In the genomic region with DNA sequence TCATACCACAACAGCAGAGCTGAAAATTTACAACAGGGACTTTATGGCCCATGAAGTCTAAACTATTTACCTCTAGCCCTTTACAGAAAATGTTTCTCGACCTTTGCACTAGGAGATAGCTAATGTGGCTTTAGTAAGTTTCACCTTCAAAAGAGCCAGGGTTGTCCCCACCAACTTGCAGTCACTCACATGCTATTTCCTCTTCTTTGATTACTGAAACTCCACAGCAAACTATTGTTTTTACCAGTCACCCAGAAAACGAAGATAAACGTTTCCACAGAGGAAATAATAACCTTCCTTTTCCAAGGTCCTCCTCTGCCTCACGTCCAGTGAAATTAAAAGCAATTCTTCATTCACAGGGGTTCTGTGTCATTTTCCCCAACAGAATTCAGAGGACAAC, we compare ENCODE assay signal across 10 cellular contexts. TPM values are rescaled to one million over a fixed set of nuclear protein-coding genes. Genes with fewer than 3 reads are reported as not detected.
A peak's percentile ranks its signal among the peaks of the same experiment; 100 is the strongest.
DNase-seq lines count a peak whose midpoint lies in the region; ATAC-seq, FAIRE-seq and TF ChIP-seq lines count a peak whose summit lies in the region.
"Had no signal": no experiment of that assay in that cellular context is flagged by ENCODE, and none has a peak within 500 bp of the region (broad histone marks: within the 10 kb centered on the region; RNA-seq: fewer than 3 reads in every experiment).

No MANE protein-coding gene starts in this region.

- H3K27ac ChIP-seq in HUES6 (ENCODE audit: low read depth, low read length) (0 out of 2 replicates have a peak overlapping the region, but pooled peaks have one; percentile 10), parathyroid adenoma (peak overlapping the region; percentile 5), uterus (peak overlapping the region in 1 of 2 donors; percentile 69)
- H3K27ac ChIP-seq: VCaP had no signal

- H2AFZ ChIP-seq in parathyroid adenoma, result no peak overlapping the region

- no peaks in the 10 kb centered on the region for H3K9me3 ChIP-seq in HUES6 (ENCODE audit: control insufficient read depth, insufficient read depth, low read depth, low read length)
- H3K9me3 ChIP-seq in parathyroid adenoma (ENCODE audit: control insufficient read depth, low read length), result no peaks in the 10 kb centered on the region
- no peaks in the 10 kb centered on the region for H3K9me3 ChIP-seq in uterus
- no peaks in the 10 kb centered on the region for H3K9me3 ChIP-seq in BE2C

- peaks cover 29% of the 10 kb centered on the region for H3K79me2 ChIP-seq in parathyroid adenoma

- H3K9ac ChIP-seq in HUES6 (ENCODE audit: low read length), result no peak overlapping the region
- H3K9ac ChIP-seq in parathyroid adenoma, result no peak overlapping the region

- no peaks in the 10 kb centered on the region for H3K36me3 ChIP-seq in HUES6 (ENCODE audit: control insufficient read depth, insufficient read depth, low read length)
- no peaks in the 10 kb centered on the region for H3K36me3 ChIP-seq in parathyroid adenoma (ENCODE audit: control insufficient read depth, insufficient read depth, low read length)
- H3K36me3 ChIP-seq in uterus, result no peaks in the 10 kb centered on the region
- no peaks in the 10 kb centered on the region for H3K36me3 ChIP-seq in BE2C

- no peak for FAIRE-seq in GM12891 (lab: Jason Lieb, UNC)

- TF ChIP-seq POLR2A in uterus (IDR thresholded peaks at IDR 0.05) (no peak), GM12891 (IDR thresholded peaks at IDR 0.05; ENCODE audit: low read depth, low read length) (no peak)

- H3K4me1 ChIP-seq in HUES6 (ENCODE audit: control insufficient read depth, insufficient read depth, low read length), result peaks cover 22% of the 10 kb centered on the region
- no peaks in the 10 kb centered on the region for H3K4me1 ChIP-seq in parathyroid adenoma
- H3K4me1 ChIP-seq in uterus, result peaks cover 4 to 7% of the 10 kb centered on the region in 2 donors
- no peaks in the 10 kb centered on the region for H3K4me1 ChIP-seq in BE2C

- no peak overlapping the region for H3K4me2 ChIP-seq in parathyroid adenoma (ENCODE audit: low read length)

- DNase-seq in uterus, result no peak
- DNase-seq in GM12891 (ENCODE audit: insufficient read length, low spot score), result no peak
- DNase-seq in NCI-H128 (lab: John Stamatoyannopoulos, UW; ENCODE audit: unreplicated experiment), result no peak
- DNase-seq in BE2C, result no peak
- DNase-seq: NCI-H1694 treated with DMSO at 0.1 percent for 48 hours had no signal

- peak; percentile 90 for ATAC-seq in GM19023 (IDR thresholded peaks at IDR 0.05; ENCODE audit: unreplicated experiment)
- peak; percentile 83 for ATAC-seq in HG02610 (IDR thresholded peaks at IDR 0.05; ENCODE audit: unreplicated experiment)

- H3K4me3 ChIP-seq in HUES6 (ENCODE audit: low read depth, low read length), result no peak overlapping the region
- H3K4me3 ChIP-seq in parathyroid adenoma (ENCODE audit: low read depth, low read length), result no peak overlapping the region
- no peak overlapping the region for H3K4me3 ChIP-seq in uterus
- no peak overlapping the region for H3K4me3 ChIP-seq in BE2C (ENCODE audit: low read depth, low read length)

- H3K27me3 ChIP-seq in HUES6 (ENCODE audit: control insufficient read depth, insufficient read depth, low read length) (no peaks in the 10 kb centered on the region), parathyroid adenoma (ENCODE audit: control insufficient read depth, insufficient read depth, low read length) (no peaks in the 10 kb centered on the region), uterus (no peaks in the 10 kb centered on the region), BE2C (no peaks in the 10 kb centered on the region)

- no peak for TF ChIP-seq CTCF in parathyroid adenoma (IDR thresholded peaks at IDR 0.05)
- TF ChIP-seq CTCF in uterus (IDR thresholded peaks at IDR 0.05), result no peak
- TF ChIP-seq CTCF in BE2C (IDR thresholded peaks at IDR 0.05; ENCODE audit: low read depth, low read length), result no peak

- intact Hi-C loops in uterus (cut with DNase I; ENCODE audit: low total_unique reads), result no loop called here

TF ChIP-seq in GM12891, 5 proteins besides CTCF, POLR2A, EP300 and RAD21:
- TF ChIP-seq TAF1 (IDR thresholded peaks at IDR 0.05; ENCODE audit: low read depth, low read length), result no peak
- TF ChIP-seq POU2F2 (IDR thresholded peaks at IDR 0.05; ENCODE audit: low read depth, low read length), result no peak
- TF ChIP-seq SPI1 (IDR thresholded peaks at IDR 0.05; ENCODE audit: low read depth, low read length), result no peak
- no peak for TF ChIP-seq PAX5 (IDR thresholded peaks at IDR 0.05; ENCODE audit: insufficient read depth, low read length, severe bottlenecking)
- no peak for TF ChIP-seq POLR2AphosphoS5 (IDR thresholded peaks at IDR 0.05; ENCODE audit: low read depth, low read length)

RNA-seq across cellular contexts. Expression of gene WWTR1, which starts 48.2 kb away (rescaled TPM):
- total RNA-seq in uterus, result 100 to 1,000 TPM; 103 to 148 (median 116) TPM
- 0.12 TPM for polyA plus RNA-seq in GM12891 (2012; ENCODE audit: low read depth, missing spikeins)
- 1.7 TPM for polyA plus RNA-seq in BE2C (2012; ENCODE audit: insufficient read depth, insufficient read length, low read depth)
